ENCODE assay signal across 8 cellular contexts in the genomic region with DNA sequence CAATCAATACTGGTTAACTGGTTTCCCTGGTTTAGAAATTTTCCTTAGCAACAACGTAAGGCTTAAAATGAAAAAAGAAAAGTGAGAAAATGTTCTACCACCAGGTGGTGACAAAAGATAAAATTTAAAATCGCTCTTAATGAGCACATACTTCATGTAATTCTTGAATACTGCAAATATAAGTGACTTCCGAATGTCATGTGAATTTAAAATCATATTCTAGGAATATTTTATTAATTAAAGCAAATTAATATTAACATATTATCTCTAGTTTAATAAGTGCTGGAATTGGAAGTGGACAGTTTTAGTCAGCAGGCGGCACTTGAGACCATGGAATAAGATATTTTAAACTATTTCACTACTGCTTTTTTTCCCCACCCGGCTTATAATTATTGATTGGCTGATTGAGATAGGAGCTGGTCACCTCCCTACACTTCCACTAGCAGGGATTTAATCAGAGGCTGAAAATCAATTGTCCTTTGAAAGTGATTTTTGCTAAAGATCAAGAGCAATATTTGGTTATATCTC. TPM values are rescaled to one million over a fixed set of nuclear protein-coding genes. Genes with fewer than 3 reads are reported as not detected.
DNase-seq lines count a peak whose midpoint lies in the region; ATAC-seq and TF ChIP-seq lines count a peak whose summit lies in the region.

No MANE protein-coding gene starts in this region.

- no peak for ATAC-seq in HG03095 (IDR thresholded peaks at IDR 0.05; ENCODE audit: unreplicated experiment)

- H3K4me3 ChIP-seq in astrocyte of the spinal cord (ENCODE audit: low read depth, low read length), result no peak overlapping the region
- H3K4me3 ChIP-seq in mesenchymal stem cell (ENCODE audit: insufficient read depth in 1 of 2, low read depth in 1 of 2, low read length in 2 of 2), result no peak overlapping the region

- H3K9me3 ChIP-seq in mesenchymal stem cell (ENCODE audit: control insufficient read depth, low read length), result no peaks in the 10 kb centered on the region

- WGBS in mesenchymal stem cell, result no CpG with 5 or more reads among the region's 5 CpGs

- in situ Hi-C loops in astrocyte of the spinal cord (cut with HindIII; ENCODE audit: low sequenced_read_pairs), result no loop called here

- no peak overlapping the region for H2AK5ac ChIP-seq in mesenchymal stem cell (ENCODE audit: low read length, severe bottlenecking)

- no peaks in the 10 kb centered on the region for H3K27me3 ChIP-seq in mesenchymal stem cell (ENCODE audit: control insufficient read depth in 1 of 2, insufficient read depth in 1 of 2, low read length in 2 of 2)

- H2BK5ac ChIP-seq in mesenchymal stem cell (ENCODE audit: low read depth, low read length, poor library complexity, severe bottlenecking), result no peak overlapping the region

- H3K36me3 ChIP-seq in mesenchymal stem cell (ENCODE audit: control insufficient read depth in 1 of 2, insufficient read depth in 2 of 2, low read depth in 1 of 2, low read length in 2 of 2), result no peaks in the 10 kb centered on the region

- H3K4me2 ChIP-seq in mesenchymal stem cell (ENCODE audit: low read length, poor library complexity, severe bottlenecking), result no peak overlapping the region

- H4K8ac ChIP-seq in mesenchymal stem cell (ENCODE audit: low read length), result no peak overlapping the region

- TF ChIP-seq CTCF in astrocyte of the spinal cord (IDR thresholded peaks at IDR 0.05; ENCODE audit: low read depth, low read length), result peak; percentile 46

- no peak overlapping the region for H4K91ac ChIP-seq in mesenchymal stem cell (ENCODE audit: low read length)

- no peak overlapping the region for H3K23ac ChIP-seq in mesenchymal stem cell (ENCODE audit: low read length in 2 of 2)

- no peak overlapping the region for H2BK15ac ChIP-seq in mesenchymal stem cell (ENCODE audit: low read depth, poor library complexity, severe bottlenecking)

- H2BK120ac ChIP-seq in mesenchymal stem cell (ENCODE audit: low read depth, low read length), result no peak overlapping the region

- H3K27ac ChIP-seq in mesenchymal stem cell (ENCODE audit: low read length, poor library complexity, severe bottlenecking), result no peak overlapping the region

- H2BK12ac ChIP-seq in mesenchymal stem cell (ENCODE audit: low read length in 2 of 2), result no peak overlapping the region

- no peak overlapping the region for H3K18ac ChIP-seq in mesenchymal stem cell (ENCODE audit: low read depth in 1 of 2, low read length in 2 of 2)

- H3K14ac ChIP-seq in mesenchymal stem cell (ENCODE audit: low read length in 2 of 2), result no peak overlapping the region

- DNase-seq in DMS79 treated with DMSO at 0.1 percent for 48 hours (lab: John Stamatoyannopoulos, UW) (peak; percentile 10), DMS79 (lab: John Stamatoyannopoulos, UW) (no peak), NCI-H1694 treated with DMSO at 0.1 percent for 48 hours (lab: John Stamatoyannopoulos, UW) (peak; percentile 89), astrocyte of the spinal cord (ENCODE audit: low read depth, low spot score) (peak; percentile 81), mesenchymal stem cell (peak; percentile 72), iPS-NIHi11 (ENCODE audit: low spot score) (no peak)
- no peak for DNase-seq in activated naive CD4-positive, alpha-beta T cell treated with Interleukin-2 at 50 U/mL for 16 hours

- peak overlapping the region; percentile 88 for H3K9ac ChIP-seq in mesenchymal stem cell (ENCODE audit: low read length)

- no peak overlapping the region for H2AFZ ChIP-seq in mesenchymal stem cell (ENCODE audit: low read depth, low read length)

- H3K4ac ChIP-seq in mesenchymal stem cell (ENCODE audit: low read depth in 1 of 2, low read length in 2 of 2), result no peak overlapping the region

- peaks cover 1% of the 10 kb centered on the region for H3K4me1 ChIP-seq in mesenchymal stem cell (ENCODE audit: control insufficient read depth, insufficient read depth, low read depth, low read length)

- no peaks in the 10 kb centered on the region for H3K79me1 ChIP-seq in mesenchymal stem cell (replicated peaks; ENCODE audit: low read length, poor library complexity, severe bottlenecking)

RNA-seq across cellular contexts. Expression of gene ADAMTS1, which starts 5.0 kb away (rescaled TPM):
- 75.4 TPM for polyA plus RNA-seq in mesenchymal stem cell (2013, experiment 1 of 2)
- 67.0 TPM for polyA plus RNA-seq in mesenchymal stem cell (2013, experiment 2 of 2)

Comparison
In these comparisons a context has a peak if more than half of its experiments do, and no peak if none do; other contexts are left out.
1. DNase-seq: peak in DMS79 treated with DMSO at 0.1 percent for 48 hours (single experiment), NCI-H1694 treated with DMSO at 0.1 percent for 48 hours (single experiment), astrocyte of the spinal cord (single experiment) and mesenchymal stem cell (single experiment); none in DMS79 (single experiment), iPS-NIHi11 (single experiment) and activated naive CD4-positive, alpha-beta T cell treated with Interleukin-2 at 50 U/mL for 16 hours (single experiment).